8 cellular contexts compared by ENCODE assay signal in the genomic region with DNA sequence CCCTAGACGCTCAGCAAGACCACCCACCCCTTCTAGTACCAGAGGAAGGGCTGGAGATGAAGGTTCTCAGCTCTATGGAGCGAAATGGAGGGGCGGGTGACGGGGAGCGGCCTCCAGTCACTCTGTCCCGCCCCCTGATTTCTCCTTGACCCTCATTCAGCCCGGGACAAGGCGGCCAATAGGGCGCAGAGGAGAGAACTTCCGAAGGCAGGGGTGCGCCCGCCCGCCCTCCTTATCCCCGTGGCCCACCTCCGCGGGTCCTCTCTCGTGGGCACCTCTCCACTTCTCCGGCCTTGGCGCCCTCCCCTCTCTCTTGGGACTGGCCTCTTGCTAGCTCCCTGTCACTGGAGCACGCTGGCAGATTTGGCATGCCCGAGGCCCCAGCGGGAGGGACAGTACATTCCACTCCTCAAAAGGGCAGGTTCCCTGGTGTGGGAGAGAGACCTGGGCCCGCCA. TPM values are rescaled to one million over a fixed set of nuclear protein-coding genes. Genes with fewer than 3 reads are reported as not detected.
DNase-seq lines count a peak whose midpoint lies in the region; ATAC-seq and TF ChIP-seq lines count a peak whose summit lies in the region.

No MANE protein-coding gene starts in this region.

- H3K4me3 Mint-ChIP-seq in activated naive CD4-positive, alpha-beta T cell treated with anti-CD3 and anti-CD28 coated beads, Interleukin-2, amount 10 ng/mL, durations not matched to agents 7 days and 5 days, result peak overlapping the region; percentile 85
- peak overlapping the region; percentile 85 for H3K4me3 Mint-ChIP-seq in activated T-helper 2 cell treated with anti-CD3 and anti-CD28 coated beads, Interferon-gamma antibody, Interleukin-2, Interleukin-4, amounts not matched to agents 10 μg/mL and 5 μg/mL and 100 μg/mL, durations not matched to agents 14 hours and 24 hours and 36 hours (ENCODE audit: low read depth)

- TF ChIP-seq POLR2A in thyroid gland (IDR thresholded peaks at IDR 0.05), result no peak

- no peak for DNase-seq in activated naive CD4-positive, alpha-beta T cell treated with anti-CD3 and anti-CD28 coated beads, Interleukin-2, amount 10 ng/mL, durations not matched to agents 7 days and 5 days
- no peak for DNase-seq in activated naive CD4-positive, alpha-beta T cell treated with anti-CD3 and anti-CD28 coated beads, Interleukin-2, amount 50 U/mL, for 72 hours (ENCODE audit: low spot score in 2 of 2)
- DNase-seq in activated T-helper 2 cell treated with anti-CD3 and anti-CD28 coated beads, Interferon-gamma antibody, Interleukin-2, Interleukin-4, amounts not matched to agents 10 μg/mL and 5 μg/mL and 100 μg/mL, durations not matched to agents 14 hours and 24 hours and 36 hours (ENCODE audit: low spot score), result no peak
- no peak for DNase-seq in lower lobe of right lung
- peak; percentile 1 to 10 for DNase-seq in thyroid gland
- DNase-seq in DMS53 treated with DMSO at 0.1 percent for 48 hours (lab: John Stamatoyannopoulos, UW; ENCODE audit: unreplicated experiment), result no peak
- DNase-seq in DMS 273 (lab: John Stamatoyannopoulos, UW; ENCODE audit: unreplicated experiment), result no peak

- WGBS in thyroid gland, 2 donors, result 15 to 25% methylated on average over 3 to 8 of the region's 23 CpGs

- ATAC-seq in activated naive CD4-positive, alpha-beta T cell treated with anti-CD3 and anti-CD28 coated beads, Interleukin-2, amount 50 U/mL, for 72 hours, result no peak
- ATAC-seq in lower lobe of right lung (peak; percentile 15 to 25), HG02970 (IDR thresholded peaks at IDR 0.05; ENCODE audit: low FRiP score, unreplicated experiment) (no peak)

- H3K36me3 Mint-ChIP-seq in activated naive CD4-positive, alpha-beta T cell treated with anti-CD3 and anti-CD28 coated beads, Interleukin-2, amount 10 ng/mL, durations not matched to agents 7 days and 5 days, result peaks cover 23% of the 10 kb centered on the region
- peaks cover 7 to 12% of the 10 kb centered on the region in 2 donors for H3K36me3 Mint-ChIP-seq in activated naive CD4-positive, alpha-beta T cell treated with anti-CD3 and anti-CD28 coated beads, Interleukin-2, amount 50 U/mL, for 72 hours
- peaks cover 24% of the 10 kb centered on the region for H3K36me3 Mint-ChIP-seq in activated T-helper 2 cell treated with anti-CD3 and anti-CD28 coated beads, Interferon-gamma antibody, Interleukin-2, Interleukin-4, amounts not matched to agents 10 μg/mL and 5 μg/mL and 100 μg/mL, durations not matched to agents 14 hours and 24 hours and 36 hours (ENCODE audit: low read depth)

- H3K27ac Mint-ChIP-seq in activated naive CD4-positive, alpha-beta T cell treated with anti-CD3 and anti-CD28 coated beads, Interleukin-2, amount 10 ng/mL, durations not matched to agents 7 days and 5 days, result peak overlapping the region; percentile 45
- H3K27ac Mint-ChIP-seq in activated naive CD4-positive, alpha-beta T cell treated with anti-CD3 and anti-CD28 coated beads, Interleukin-2, amount 50 U/mL, for 72 hours, result no peak overlapping the region
- peak overlapping the region; percentile 22 for H3K27ac Mint-ChIP-seq in activated T-helper 2 cell treated with anti-CD3 and anti-CD28 coated beads, Interferon-gamma antibody, Interleukin-2, Interleukin-4, amounts not matched to agents 10 μg/mL and 5 μg/mL and 100 μg/mL, durations not matched to agents 14 hours and 24 hours and 36 hours

- no peaks in the 10 kb centered on the region for H3K27me3 ChIP-seq in lower lobe of right lung (ENCODE audit: low read depth)
- H3K27me3 ChIP-seq in thyroid gland, result no peaks in the 10 kb centered on the region

- CTCF ChIA-PET in activated naive CD4-positive, alpha-beta T cell treated with anti-CD3 and anti-CD28 coated beads, Interleukin-2, amount 10 ng/mL, durations not matched to agents 7 days and 5 days (lab: Charles Lee), result interaction anchor here (0.6 to 2.0 kb wide), 5 partner anchors 10 to 181 kb away, joined by 3 to 6 read pairs (median 3); no protein-coding TSS in a partner anchor

- H3K36me3 ChIP-seq in lower lobe of right lung (no peaks in the 10 kb centered on the region), thyroid gland (no peaks in the 10 kb centered on the region)

- H3K27me3 Mint-ChIP-seq in activated naive CD4-positive, alpha-beta T cell treated with anti-CD3 and anti-CD28 coated beads, Interleukin-2, amount 10 ng/mL, durations not matched to agents 7 days and 5 days, result peaks cover 14% of the 10 kb centered on the region
- H3K27me3 Mint-ChIP-seq in activated T-helper 2 cell treated with anti-CD3 and anti-CD28 coated beads, Interferon-gamma antibody, Interleukin-2, Interleukin-4, amounts not matched to agents 10 μg/mL and 5 μg/mL and 100 μg/mL, durations not matched to agents 14 hours and 24 hours and 36 hours (ENCODE audit: low read depth), result no peaks in the 10 kb centered on the region

- TF ChIP-seq CTCF in lower lobe of right lung (IDR thresholded peaks at IDR 0.05) (no peak), thyroid gland (IDR thresholded peaks at IDR 0.05) (no peak)

- H3K4me1 ChIP-seq in lower lobe of right lung (no peaks in the 10 kb centered on the region), thyroid gland (no peaks in the 10 kb centered on the region)

- peaks cover 18% of the 10 kb centered on the region for H3K4me1 Mint-ChIP-seq in activated naive CD4-positive, alpha-beta T cell treated with anti-CD3 and anti-CD28 coated beads, Interleukin-2, amount 10 ng/mL, durations not matched to agents 7 days and 5 days
- H3K4me1 Mint-ChIP-seq in activated T-helper 2 cell treated with anti-CD3 and anti-CD28 coated beads, Interferon-gamma antibody, Interleukin-2, Interleukin-4, amounts not matched to agents 10 μg/mL and 5 μg/mL and 100 μg/mL, durations not matched to agents 14 hours and 24 hours and 36 hours (ENCODE audit: low read depth), result peaks cover 12% of the 10 kb centered on the region

- intact Hi-C loops in activated T-helper 2 cell treated with anti-CD3 and anti-CD28 coated beads, Interferon-gamma antibody, Interleukin-2, Interleukin-4, amounts not matched to agents 10 μg/mL and 5 μg/mL and 100 μg/mL, durations not matched to agents 14 hours and 24 hours and 36 hours (cut with micrococcal nuclease), result loop anchor here (1.0 to 10.0 kb wide), 10 partner anchors 12 to 457 kb away; a partner anchor contains a TSS
- intact Hi-C loops in lower lobe of right lung (cut with DNase I) (no loop called here), thyroid gland (cut with DNase I) (loop anchor here (10.0 kb wide), 1 partner anchor 179 kb away; no protein-coding TSS in a partner anchor)

- H3K9me3 Mint-ChIP-seq in activated naive CD4-positive, alpha-beta T cell treated with anti-CD3 and anti-CD28 coated beads, Interleukin-2, amount 10 ng/mL, durations not matched to agents 7 days and 5 days, result no peaks in the 10 kb centered on the region
- H3K9me3 Mint-ChIP-seq in activated naive CD4-positive, alpha-beta T cell treated with anti-CD3 and anti-CD28 coated beads, Interleukin-2, amount 50 U/mL, for 72 hours, result no peaks in the 10 kb centered on the region
- no peaks in the 10 kb centered on the region for H3K9me3 Mint-ChIP-seq in activated T-helper 2 cell treated with anti-CD3 and anti-CD28 coated beads, Interferon-gamma antibody, Interleukin-2, Interleukin-4, amounts not matched to agents 10 μg/mL and 5 μg/mL and 100 μg/mL, durations not matched to agents 14 hours and 24 hours and 36 hours

- no peaks in the 10 kb centered on the region for H3K9me3 ChIP-seq in lower lobe of right lung
- H3K9me3 ChIP-seq in thyroid gland, result no peaks in the 10 kb centered on the region

- H3K27ac ChIP-seq in lower lobe of right lung (no peak overlapping the region), thyroid gland (no peak overlapping the region)

- peak overlapping the region; percentile 72 for H3K4me3 ChIP-seq in lower lobe of right lung
- H3K4me3 ChIP-seq in thyroid gland (replicated peaks in 1 of 3), result peak overlapping the region in 1 of 3 donors; percentile 45

RNA-seq across cellular contexts. Expression of a gene that starts 1.1 kb away (rescaled TPM):
- total RNA-seq in activated naive CD4-positive, alpha-beta T cell treated with anti-CD3 and anti-CD28 coated beads, Interleukin-2, amount 50 U/mL, for 72 hours, result 100 to 1,000 TPM; 110 to 233 TPM
- total RNA-seq in activated T-helper 2 cell treated with anti-CD3 and anti-CD28 coated beads, Interferon-gamma antibody, Interleukin-2, Interleukin-4, amounts not matched to agents 10 μg/mL and 5 μg/mL and 100 μg/mL, durations not matched to agents 14 hours and 24 hours and 36 hours, result 175 and 179 TPM in 2 replicates
- total RNA-seq in lower lobe of right lung, result 21.7 TPM
- total RNA-seq in thyroid gland, result 10 to 100 TPM in 3 of 4 donors, 1 to 10 TPM in 1; 6.1 to 15.0 (median 14.6) TPM

Comparison
In these comparisons a context has a peak if more than half of its experiments do, and no peak if none do; other contexts are left out.
1. H3K27ac Mint-ChIP-seq: peak in activated naive CD4-positive, alpha-beta T cell treated with anti-CD3 and anti-CD28 coated beads, Interleukin-2, amount 10 ng/mL, durations not matched to agents 7 days and 5 days (single experiment) and activated T-helper 2 cell treated with anti-CD3 and anti-CD28 coated beads, Interferon-gamma antibody, Interleukin-2, Interleukin-4, amounts not matched to agents 10 μg/mL and 5 μg/mL and 100 μg/mL, durations not matched to agents 14 hours and 24 hours and 36 hours (single experiment); none in activated naive CD4-positive, alpha-beta T cell treated with anti-CD3 and anti-CD28 coated beads, Interleukin-2, amount 50 U/mL, for 72 hours (0 of 2).
2. DNase-seq: peak in thyroid gland (2 of 2); none in activated naive CD4-positive, alpha-beta T cell treated with anti-CD3 and anti-CD28 coated beads, Interleukin-2, amount 10 ng/mL, durations not matched to agents 7 days and 5 days (single experiment), activated naive CD4-positive, alpha-beta T cell treated with anti-CD3 and anti-CD28 coated beads, Interleukin-2, amount 50 U/mL, for 72 hours (0 of 2), activated T-helper 2 cell treated with anti-CD3 and anti-CD28 coated beads, Interferon-gamma antibody, Interleukin-2, Interleukin-4, amounts not matched to agents 10 μg/mL and 5 μg/mL and 100 μg/mL, durations not matched to agents 14 hours and 24 hours and 36 hours (single experiment), lower lobe of right lung (single experiment), DMS53 treated with DMSO at 0.1 percent for 48 hours (single experiment) and DMS 273 (single experiment).
3. ATAC-seq: peak in lower lobe of right lung (2 of 2); none in activated naive CD4-positive, alpha-beta T cell treated with anti-CD3 and anti-CD28 coated beads, Interleukin-2, amount 50 U/mL, for 72 hours (0 of 2) and HG02970 (single experiment).